In the genomic region with DNA sequence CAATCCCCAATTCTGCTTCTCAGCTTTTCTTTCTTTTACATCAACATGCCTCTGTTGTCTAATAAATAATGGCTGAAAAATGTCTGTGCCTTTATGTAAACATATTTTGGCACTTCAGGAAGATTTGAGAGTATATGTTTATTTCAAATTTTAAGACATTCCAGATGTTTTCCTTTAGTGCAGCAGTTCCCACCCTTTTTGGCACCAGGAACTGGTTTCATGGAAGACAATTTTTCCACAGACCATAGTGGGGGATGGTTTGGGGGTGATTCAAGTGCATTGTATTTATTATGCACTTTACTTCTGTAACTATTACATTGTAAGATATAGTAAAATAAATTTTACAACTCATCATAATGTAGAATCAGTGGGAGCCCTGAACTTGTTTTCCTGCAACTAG, we compare ENCODE assay signal across 27 cellular contexts.
"Had no signal": no experiment of that assay in that cellular context is flagged by ENCODE, and none has a peak within 500 bp of the region (broad histone marks: within the 10 kb centered on the region; RNA-seq: fewer than 3 reads in every experiment).

No MANE protein-coding gene starts in this region.

- DNase-seq: occipital lobe; ovary; posterior cingulate gyrus; psoas muscle; right cardiac atrium; right lobe of liver; sigmoid colon; small intestine; stimulated activated CD4-positive, alpha-beta T cell treated with anti-CD3 and anti-CD28 coated beads, Interleukin-15, amount 100 ng/mL, for 24 hours; stimulated activated CD4-positive, alpha-beta T cell treated with anti-CD3 and anti-CD28 coated beads, Interleukin-2, amount 100 ng/mL, for 24 hours; stimulated activated CD4-positive, alpha-beta T cell treated with anti-CD3 and anti-CD28 coated beads, Interleukin-2, amount 100 ng/mL, for 48 hours; stimulated activated CD4-positive, alpha-beta T cell treated with anti-CD3 and anti-CD28 coated beads, Interleukin-4, amount 100 ng/mL, for 24 hours; stimulated activated naive B cell treated with anti-CD40 and anti-IgM and Interleukin-4, amounts not matched to agents 10 μg/mL and 1 μg/mL and 100 μg/mL, for 72 hours; stimulated activated naive CD4-positive, alpha-beta T cell treated with Interleukin-2 at 50 U/mL for 16 hours; stomach; thyroid gland; trophoblast cell; upper lobe of left lung had no signal

- H3K79me2 ChIP-seq: parathyroid adenoma had no signal

- H3K9me3 ChIP-seq: ovary, psoas muscle, right lobe of liver, stomach, thoracic aorta, thyroid gland, tibial nerve, upper lobe of left lung, vagina had no signal

- H3K27me3 ChIP-seq: neural progenitor cell, ovary, right lobe of liver, sigmoid colon, stomach, thyroid gland, tibial nerve, upper lobe of left lung, vagina had no signal

- H3K4me3 Mint-ChIP-seq: natural killer cell treated with Interleukin-12 subunit alpha and Interleukin-12 subunit beta and Interleukin-15 and Interleukin-18, amount 100 ng/mL, for 72 hours; neural progenitor cell; stimulated activated effector memory CD8-positive, alpha-beta T cell treated with anti-CD3 and anti-CD28 coated beads, Interleukin-12 subunit alpha, Interleukin-12 subunit beta, amount 100 ng/mL, for 72 hours; stimulated activated naive B cell treated with anti-CD40 and anti-IgM and Interleukin-4, amounts not matched to agents 10 μg/mL and 1 μg/mL and 100 μg/mL, for 72 hours; stimulated activated naive CD8-positive, alpha-beta T cell treated with anti-CD3 and anti-CD28 coated beads, Interleukin-15, Interleukin-2, amounts not matched to agents 100 ng/mL and 50 ng/mL, for 24 hours had no signal

- H3K4me1 ChIP-seq: neural progenitor cell, parathyroid adenoma, psoas muscle, right lobe of liver, stomach, thyroid gland, tibial nerve, upper lobe of left lung, vagina had no signal

- H3K36me3 Mint-ChIP-seq: natural killer cell treated with Interleukin-12 subunit alpha and Interleukin-12 subunit beta and Interleukin-15 and Interleukin-18, amount 100 ng/mL, for 72 hours; neural progenitor cell; stimulated activated effector memory CD8-positive, alpha-beta T cell treated with anti-CD3 and anti-CD28 coated beads, Interleukin-12 subunit alpha, Interleukin-12 subunit beta, amount 100 ng/mL, for 72 hours; stimulated activated naive B cell treated with anti-CD40 and anti-IgM and Interleukin-4, amounts not matched to agents 10 μg/mL and 1 μg/mL and 100 μg/mL, for 72 hours had no signal

- H3K9ac ChIP-seq: neural progenitor cell, parathyroid adenoma had no signal

- H3K4me2 ChIP-seq: neural progenitor cell had no signal

- H3K36me3 ChIP-seq: neural progenitor cell, ovary, right lobe of liver, sigmoid colon, stomach, thoracic aorta, thyroid gland, tibial nerve, upper lobe of left lung, vagina had no signal

- H3K27ac ChIP-seq: neural progenitor cell, ovary, parathyroid adenoma, psoas muscle, right lobe of liver, sigmoid colon, stomach, thoracic aorta, thyroid gland, tibial nerve, upper lobe of left lung, vagina had no signal

- H3K4me1 Mint-ChIP-seq: neural progenitor cell; stimulated activated effector memory CD8-positive, alpha-beta T cell treated with anti-CD3 and anti-CD28 coated beads, Interleukin-12 subunit alpha, Interleukin-12 subunit beta, amount 100 ng/mL, for 72 hours; stimulated activated naive B cell treated with anti-CD40 and anti-IgM and Interleukin-4, amounts not matched to agents 10 μg/mL and 1 μg/mL and 100 μg/mL, for 72 hours had no signal

- ATAC-seq: natural killer cell treated with Interleukin-12 subunit alpha and Interleukin-12 subunit beta and Interleukin-15 and Interleukin-18, amount 100 ng/mL, for 72 hours; psoas muscle; right cardiac atrium; right lobe of liver; stimulated activated effector memory CD8-positive, alpha-beta T cell treated with anti-CD3 and anti-CD28 coated beads, Interleukin-12 subunit alpha, Interleukin-12 subunit beta, amount 100 ng/mL, for 72 hours; stimulated activated naive B cell treated with anti-CD40 and anti-IgM and Interleukin-4, amounts not matched to agents 10 μg/mL and 1 μg/mL and 100 μg/mL, for 72 hours had no signal

- H3K27me3 Mint-ChIP-seq: natural killer cell treated with Interleukin-12 subunit alpha and Interleukin-12 subunit beta and Interleukin-15 and Interleukin-18, amount 100 ng/mL, for 72 hours; progenitor cell of endocrine pancreas; stimulated activated naive B cell treated with anti-CD40 and anti-IgM and Interleukin-4, amounts not matched to agents 10 μg/mL and 1 μg/mL and 100 μg/mL, for 72 hours; stimulated activated naive CD8-positive, alpha-beta T cell treated with anti-CD3 and anti-CD28 coated beads, Interleukin-15, Interleukin-2, amounts not matched to agents 100 ng/mL and 50 ng/mL, for 24 hours had no signal

- H3K4me3 ChIP-seq: neural progenitor cell, ovary, psoas muscle, right lobe of liver, sigmoid colon, stomach, thoracic aorta, thyroid gland, tibial nerve, upper lobe of left lung, vagina had no signal

- H2AFZ ChIP-seq: neural progenitor cell, parathyroid adenoma had no signal

- H3K9me3 Mint-ChIP-seq: neural progenitor cell had no signal

- H3K27ac Mint-ChIP-seq: natural killer cell treated with Interleukin-12 subunit alpha and Interleukin-12 subunit beta and Interleukin-15 and Interleukin-18, amount 100 ng/mL, for 72 hours; neural progenitor cell; progenitor cell of endocrine pancreas; stimulated activated effector memory CD8-positive, alpha-beta T cell treated with anti-CD3 and anti-CD28 coated beads, Interleukin-12 subunit alpha, Interleukin-12 subunit beta, amount 100 ng/mL, for 72 hours; stimulated activated naive B cell treated with anti-CD40 and anti-IgM and Interleukin-4, amounts not matched to agents 10 μg/mL and 1 μg/mL and 100 μg/mL, for 72 hours; stimulated activated naive CD8-positive, alpha-beta T cell treated with anti-CD3 and anti-CD28 coated beads, Interleukin-15, Interleukin-2, amounts not matched to agents 100 ng/mL and 50 ng/mL, for 24 hours had no signal
